ENCODE assay signal across 1 cellular context in the genomic region with DNA sequence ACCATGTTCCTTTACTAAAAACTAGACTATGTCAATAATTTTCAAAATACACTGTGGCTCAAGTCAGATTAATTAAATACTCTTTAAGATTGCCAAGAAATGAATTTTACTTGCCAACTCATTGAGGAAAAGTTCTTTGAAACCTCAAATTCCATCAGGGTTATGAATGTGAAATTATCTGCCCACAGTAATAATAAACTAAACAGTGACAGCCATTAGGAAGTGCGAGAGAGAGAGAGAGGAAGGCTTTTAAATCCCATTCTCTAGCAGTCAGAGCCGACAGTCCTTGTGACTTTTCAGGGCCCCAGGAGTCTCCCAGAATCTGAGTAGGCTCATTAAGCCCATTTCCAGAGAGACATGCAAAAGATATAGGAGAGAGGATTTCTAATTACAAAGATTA.
TF ChIP-seq lines count a peak whose summit lies in the region.

No MANE protein-coding gene starts in this region.

TF ChIP-seq in GM23338, 12 proteins besides CTCF, POLR2A, EP300 and RAD21 (continued from another document):
- TF ChIP-seq, protein P1, sequence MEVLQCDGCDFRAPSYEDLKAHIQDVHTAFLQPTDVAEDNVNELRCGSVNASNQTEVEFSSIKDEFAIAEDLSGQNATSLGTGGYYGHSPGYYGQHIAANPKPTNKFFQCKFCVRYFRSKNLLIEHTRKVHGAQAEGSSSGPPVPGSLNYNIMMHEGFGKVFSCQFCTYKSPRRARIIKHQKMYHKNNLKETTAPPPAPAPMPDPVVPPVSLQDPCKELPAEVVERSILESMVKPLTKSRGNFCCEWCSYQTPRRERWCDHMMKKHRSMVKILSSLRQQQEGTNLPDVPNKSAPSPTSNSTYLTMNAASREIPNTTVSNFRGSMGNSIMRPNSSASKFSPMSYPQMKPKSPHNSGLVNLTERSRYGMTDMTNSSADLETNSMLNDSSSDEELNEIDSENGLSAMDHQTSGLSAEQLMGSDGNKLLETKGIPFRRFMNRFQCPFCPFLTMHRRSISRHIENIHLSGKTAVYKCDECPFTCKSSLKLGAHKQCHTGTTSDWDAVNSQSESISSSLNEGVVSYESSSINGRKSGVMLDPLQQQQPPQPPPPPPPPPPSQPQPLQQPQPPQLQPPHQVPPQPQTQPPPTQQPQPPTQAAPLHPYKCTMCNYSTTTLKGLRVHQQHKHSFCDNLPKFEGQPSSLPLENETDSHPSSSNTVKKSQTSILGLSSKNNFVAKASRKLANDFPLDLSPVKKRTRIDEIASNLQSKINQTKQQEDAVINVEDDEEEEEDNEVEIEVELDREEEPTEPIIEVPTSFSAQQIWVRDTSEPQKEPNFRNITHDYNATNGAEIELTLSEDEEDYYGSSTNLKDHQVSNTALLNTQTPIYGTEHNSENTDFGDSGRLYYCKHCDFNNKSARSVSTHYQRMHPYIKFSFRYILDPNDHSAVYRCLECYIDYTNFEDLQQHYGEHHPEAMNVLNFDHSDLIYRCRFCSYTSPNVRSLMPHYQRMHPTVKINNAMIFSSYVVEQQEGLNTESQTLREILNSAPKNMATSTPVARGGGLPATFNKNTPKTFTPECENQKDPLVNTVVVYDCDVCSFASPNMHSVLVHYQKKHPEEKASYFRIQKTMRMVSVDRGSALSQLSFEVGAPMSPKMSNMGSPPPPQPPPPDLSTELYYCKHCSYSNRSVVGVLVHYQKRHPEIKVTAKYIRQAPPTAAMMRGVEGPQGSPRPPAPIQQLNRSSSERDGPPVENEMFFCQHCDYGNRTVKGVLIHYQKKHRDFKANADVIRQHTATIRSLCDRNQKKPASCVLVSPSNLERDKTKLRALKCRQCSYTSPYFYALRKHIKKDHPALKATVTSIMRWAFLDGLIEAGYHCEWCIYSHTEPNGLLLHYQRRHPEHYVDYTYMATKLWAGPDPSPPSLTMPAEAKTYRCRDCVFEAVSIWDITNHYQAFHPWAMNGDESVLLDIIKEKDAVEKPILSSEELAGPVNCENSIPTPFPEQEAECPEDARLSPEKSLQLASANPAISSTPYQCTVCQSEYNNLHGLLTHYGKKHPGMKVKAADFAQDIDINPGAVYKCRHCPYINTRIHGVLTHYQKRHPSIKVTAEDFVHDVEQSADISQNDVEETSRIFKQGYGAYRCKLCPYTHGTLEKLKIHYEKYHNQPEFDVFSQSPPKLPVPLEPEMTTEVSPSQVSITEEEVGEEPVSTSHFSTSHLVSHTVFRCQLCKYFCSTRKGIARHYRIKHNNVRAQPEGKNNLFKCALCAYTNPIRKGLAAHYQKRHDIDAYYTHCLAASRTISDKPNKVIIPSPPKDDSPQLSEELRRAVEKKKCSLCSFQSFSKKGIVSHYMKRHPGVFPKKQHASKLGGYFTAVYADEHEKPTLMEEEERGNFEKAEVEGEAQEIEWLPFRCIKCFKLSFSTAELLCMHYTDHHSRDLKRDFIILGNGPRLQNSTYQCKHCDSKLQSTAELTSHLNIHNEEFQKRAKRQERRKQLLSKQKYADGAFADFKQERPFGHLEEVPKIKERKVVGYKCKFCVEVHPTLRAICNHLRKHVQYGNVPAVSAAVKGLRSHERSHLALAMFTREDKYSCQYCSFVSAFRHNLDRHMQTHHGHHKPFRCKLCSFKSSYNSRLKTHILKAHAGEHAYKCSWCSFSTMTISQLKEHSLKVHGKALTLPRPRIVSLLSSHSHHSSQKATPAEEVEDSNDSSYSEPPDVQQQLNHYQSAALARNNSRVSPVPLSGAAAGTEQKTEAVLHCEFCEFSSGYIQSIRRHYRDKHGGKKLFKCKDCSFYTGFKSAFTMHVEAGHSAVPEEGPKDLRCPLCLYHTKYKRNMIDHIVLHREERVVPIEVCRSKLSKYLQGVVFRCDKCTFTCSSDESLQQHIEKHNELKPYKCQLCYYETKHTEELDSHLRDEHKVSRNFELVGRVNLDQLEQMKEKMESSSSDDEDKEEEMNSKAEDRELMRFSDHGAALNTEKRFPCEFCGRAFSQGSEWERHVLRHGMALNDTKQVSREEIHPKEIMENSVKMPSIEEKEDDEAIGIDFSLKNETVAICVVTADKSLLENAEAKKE (CRISPR knock-in tag; IDR thresholded peaks at IDR 0.05): no peak
- TF ChIP-seq EZH2phosphoT487 (IDR thresholded peaks at IDR 0.05; ENCODE audit: unreplicated experiment) (no peak), STAT1 (IDR thresholded peaks at IDR 0.05; ENCODE audit: unreplicated experiment) (no peak), NANOG (IDR thresholded peaks at IDR 0.05; ENCODE audit: borderline replicate concordance) (no peak), POLR2AphosphoS5 (IDR thresholded peaks at IDR 0.05; ENCODE audit: low read depth) (no peak), ZNF114 (CRISPR knock-in tag; IDR thresholded peaks at IDR 0.05) (no peak)
